In genomic region chr2:53969285-53970094, GRCh38 we compare ENCODE assay signal across 1 cellular context.
TF ChIP-seq lines count a peak whose summit lies in the region.

No MANE protein-coding gene starts in this region.

TF ChIP-seq in HCT116, 20 proteins besides CTCF, POLR2A, EP300 and RAD21 (continued from another document):
- TF ChIP-seq REST (IDR thresholded peaks at IDR 0.05; ENCODE audit: low read depth), result no peak
- TF ChIP-seq EZH2phosphoT487 (IDR thresholded peaks at IDR 0.05; ENCODE audit: borderline replicate concordance), result no peak
- TF ChIP-seq CBX3 (IDR thresholded peaks at IDR 0.05; ENCODE audit: low read depth), result 0 out of 2 replicates have a peak, but pooled peaks have one; percentile 10
- TF ChIP-seq FOSL1 (IDR thresholded peaks at IDR 0.05; ENCODE audit: low read depth), result peak; percentile 74
- peak; percentile 43 for TF ChIP-seq MAX (IDR thresholded peaks at IDR 0.05)
- 0 out of 2 replicates have a peak, but pooled peaks have one; percentile 29 for TF ChIP-seq SIN3A (IDR thresholded peaks at IDR 0.05; ENCODE audit: low read depth)
